8 cellular contexts compared by ENCODE assay signal in genomic region chr17:28982191-28982793, GRCh38. TPM values are rescaled to one million over a fixed set of nuclear protein-coding genes. Genes with fewer than 3 reads are reported as not detected.
DNase-seq lines count a peak whose midpoint lies in the region; ATAC-seq and TF ChIP-seq lines count a peak whose summit lies in the region.

No MANE protein-coding gene starts in this region.

- DNase-seq in GM12865 (ENCODE audit: low read depth) (peak; percentile 89), NCI-H2029 (lab: John Stamatoyannopoulos, UW) (peak; percentile 73), activated T-cell treated with anti-CD3 and anti-CD28 coated beads for 4 hours (peak; percentile 27), left ventricle myocardium superior (no peak), mesothelial cell of epicardium (ENCODE audit: low spot score in 2 of 2, unreplicated experiment in 2 of 2) (no peak), NCI-H2227 (lab: John Stamatoyannopoulos, UW; ENCODE audit: unreplicated experiment) (no peak), DMS79 (lab: John Stamatoyannopoulos, UW) (no peak)
- peak; percentile 14 to 61 for DNase-seq in stimulated activated effector memory CD8-positive, alpha-beta T cell treated with anti-CD3 and anti-CD28 coated beads, Interleukin-12 subunit alpha, Interleukin-12 subunit beta, amount 100 ng/mL, for 72 hours (ENCODE audit: low spot score in 2 of 2)

- intact Hi-C loops in left ventricle myocardium superior (cut with micrococcal nuclease), result no loop called here

- no peak overlapping the region for H3K4me3 Mint-ChIP-seq in stimulated activated effector memory CD8-positive, alpha-beta T cell treated with anti-CD3 and anti-CD28 coated beads, Interleukin-12 subunit alpha, Interleukin-12 subunit beta, amount 100 ng/mL, for 72 hours
- no peak overlapping the region for H3K4me3 Mint-ChIP-seq in mesothelial cell of epicardium

- H3K4me3 ChIP-seq in GM12865 (ENCODE audit: low read depth, low read length), result no peak overlapping the region

- peaks cover 33% of the 10 kb centered on the region for H3K4me1 Mint-ChIP-seq in stimulated activated effector memory CD8-positive, alpha-beta T cell treated with anti-CD3 and anti-CD28 coated beads, Interleukin-12 subunit alpha, Interleukin-12 subunit beta, amount 100 ng/mL, for 72 hours
- peaks cover 6% of the 10 kb centered on the region for H3K4me1 Mint-ChIP-seq in mesothelial cell of epicardium

- peak; percentile 64 for ATAC-seq in left ventricle myocardium superior
- ATAC-seq in stimulated activated effector memory CD8-positive, alpha-beta T cell treated with anti-CD3 and anti-CD28 coated beads, Interleukin-12 subunit alpha, Interleukin-12 subunit beta, amount 100 ng/mL, for 72 hours, result peak; percentile 85

- H3K36me3 Mint-ChIP-seq in stimulated activated effector memory CD8-positive, alpha-beta T cell treated with anti-CD3 and anti-CD28 coated beads, Interleukin-12 subunit alpha, Interleukin-12 subunit beta, amount 100 ng/mL, for 72 hours, result peaks cover 4% of the 10 kb centered on the region
- H3K36me3 Mint-ChIP-seq in mesothelial cell of epicardium, result no peaks in the 10 kb centered on the region

- H3K27ac Mint-ChIP-seq in stimulated activated effector memory CD8-positive, alpha-beta T cell treated with anti-CD3 and anti-CD28 coated beads, Interleukin-12 subunit alpha, Interleukin-12 subunit beta, amount 100 ng/mL, for 72 hours, result peak overlapping the region; percentile 82
- no peak overlapping the region for H3K27ac Mint-ChIP-seq in mesothelial cell of epicardium

- peaks cover 77% of the 10 kb centered on the region for H3K27me3 Mint-ChIP-seq in mesothelial cell of epicardium (ENCODE audit: low read depth)

- no peak for TF ChIP-seq CTCF in GM12865 (IDR thresholded peaks at IDR 0.05; ENCODE audit: insufficient read depth, low read depth, low read length, missing control alignments)
- no peak for TF ChIP-seq CTCF in mesothelial cell of epicardium (IDR thresholded peaks at IDR 0.05; ENCODE audit: unreplicated experiment)

- no peaks in the 10 kb centered on the region for H3K9me3 Mint-ChIP-seq in stimulated activated effector memory CD8-positive, alpha-beta T cell treated with anti-CD3 and anti-CD28 coated beads, Interleukin-12 subunit alpha, Interleukin-12 subunit beta, amount 100 ng/mL, for 72 hours
- H3K9me3 Mint-ChIP-seq in mesothelial cell of epicardium, result no peaks in the 10 kb centered on the region

RNA-seq across cellular contexts. Expression of gene SEZ6, which starts 23.5 kb away (rescaled TPM):
- total RNA-seq in left ventricle myocardium superior, result not detected
- total RNA-seq in mesothelial cell of epicardium, result not detected in 3 replicates

RNA-seq across cellular contexts. Expression of gene PHF12, which starts 31.0 kb away (rescaled TPM):
- total RNA-seq in left ventricle myocardium superior (20.4 TPM), mesothelial cell of epicardium (60.1 to 69.3 TPM (median 60.3 TPM) in 3 replicates)

Comparison
In these comparisons a context has a peak if more than half of its experiments do, and no peak if none do; other contexts are left out.
1. DNase-seq: peak in GM12865 (single experiment), NCI-H2029 (single experiment), activated T-cell treated with anti-CD3 and anti-CD28 coated beads for 4 hours (single experiment) and stimulated activated effector memory CD8-positive, alpha-beta T cell treated with anti-CD3 and anti-CD28 coated beads, Interleukin-12 subunit alpha, Interleukin-12 subunit beta, amount 100 ng/mL, for 72 hours (2 of 2); none in left ventricle myocardium superior (single experiment), mesothelial cell of epicardium (0 of 2), NCI-H2227 (single experiment) and DMS79 (single experiment).